15 cellular contexts compared by ENCODE assay signal in the genomic region with DNA sequence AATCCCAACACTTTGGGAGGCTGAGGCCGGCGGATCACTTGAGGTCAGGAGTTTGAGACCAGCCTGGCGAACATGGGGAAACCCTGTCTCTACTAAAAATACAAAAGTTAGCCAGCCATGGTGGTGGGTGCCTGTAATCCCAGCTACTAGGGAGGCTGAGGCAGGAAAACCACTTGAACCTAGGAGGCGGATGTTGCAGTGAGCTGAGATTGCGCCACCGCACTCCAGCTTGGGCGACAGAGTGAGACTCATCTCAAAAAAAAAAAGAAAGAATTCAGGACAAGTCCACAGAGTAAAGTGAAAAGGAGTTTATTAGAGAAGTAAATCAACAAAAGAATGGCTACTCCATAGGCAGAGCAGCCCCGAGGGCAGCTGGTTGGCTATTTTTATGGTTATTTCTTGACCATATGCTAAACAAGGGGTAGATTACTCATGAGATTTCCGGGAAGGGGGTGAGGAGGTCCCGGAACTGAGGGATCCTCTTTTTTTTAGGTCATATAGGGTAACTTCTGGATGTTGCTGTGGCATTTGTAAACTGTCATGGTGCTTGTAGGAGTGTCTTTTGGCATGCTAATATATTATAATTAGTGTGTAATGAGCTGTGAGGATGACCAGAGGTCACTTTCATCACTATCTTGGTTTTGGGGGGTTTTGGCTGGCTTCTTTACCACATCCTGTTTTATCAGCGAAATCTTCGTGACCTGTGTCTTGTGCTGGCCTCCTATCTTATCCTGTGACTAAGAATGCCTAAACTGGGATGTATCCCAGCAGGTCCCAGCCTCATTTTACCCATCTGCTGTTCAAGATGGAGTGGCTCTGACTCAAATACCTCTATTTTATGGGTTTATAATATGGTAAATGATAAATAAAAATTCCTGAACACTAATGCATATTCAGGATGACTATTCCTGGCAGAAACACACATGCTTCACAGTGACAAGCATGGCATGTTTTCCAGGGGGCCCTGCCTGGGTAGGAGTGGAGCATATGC. TPM values are rescaled to one million over a fixed set of nuclear protein-coding genes. Genes with fewer than 3 reads are reported as not detected.
DNase-seq lines count a peak whose midpoint lies in the region; ATAC-seq and TF ChIP-seq lines count a peak whose summit lies in the region.
"Had no signal": no experiment of that assay in that cellular context is flagged by ENCODE, and none has a peak within 500 bp of the region (broad histone marks: within the 10 kb centered on the region; RNA-seq: fewer than 3 reads in every experiment).

No MANE protein-coding gene starts in this region.

- no peak for TF ChIP-seq EP300 in upper lobe of left lung (IDR thresholded peaks at IDR 0.05)

- ATAC-seq in activated T-cell treated with anti-CD3 and anti-CD28 coated beads, Interleukin-2, amount 50 U/mL, for 72 hours (replicated peaks in 1 of 2), result no peak
- ATAC-seq in upper lobe of left lung (ENCODE audit: low FRiP score in 2 of 2), result no peak
- no peak for ATAC-seq in GM19467 (IDR thresholded peaks at IDR 0.05; ENCODE audit: unreplicated experiment)
- ATAC-seq: Panc1 had no signal

- H3K4me1 Mint-ChIP-seq in activated T-cell treated with anti-CD3 and anti-CD28 coated beads, Interleukin-2, amount 50 U/mL, for 72 hours (ENCODE audit: low read depth), result no peaks in the 10 kb centered on the region
- H3K4me1 Mint-ChIP-seq in activated T-cell treated with anti-CD3 and anti-CD28 coated beads, Interleukin-2, amount 50 U/mL, for 24 hours (ENCODE audit: low read depth), result no peaks in the 10 kb centered on the region

- H3K27ac ChIP-seq in upper lobe of left lung, result peak overlapping the region; percentile 11 to 36 (median 27)
- H3K27ac ChIP-seq: parathyroid adenoma had no signal

- 68 to 70% methylated on average over 12 of the region's 12 CpGs for WGBS in upper lobe of left lung, 2 donors

- H3K27me3 ChIP-seq in upper lobe of left lung, result no peaks in the 10 kb centered on the region

- TF ChIP-seq POLR2A in upper lobe of left lung (IDR thresholded peaks at IDR 0.05), result no peak

- TF ChIP-seq CTCF in fibroblast of mammary gland (conservative IDR thresholded peaks at IDR 0.05; ENCODE audit: control insufficient read depth, insufficient read depth, low read depth, low read length), result no peak
- TF ChIP-seq CTCF in upper lobe of left lung (IDR thresholded peaks at IDR 0.05), result no peak

- peak overlapping the region; percentile 9 for H3K27ac Mint-ChIP-seq in activated T-cell treated with anti-CD3 and anti-CD28 coated beads, Interleukin-2, amount 50 U/mL, for 72 hours
- H3K27ac Mint-ChIP-seq in activated T-cell treated with anti-CD3 and anti-CD28 coated beads, Interleukin-2, amount 50 U/mL, for 24 hours, result no peak overlapping the region

- H3K4me1 ChIP-seq in upper lobe of left lung, result peaks cover 16 to 21% (median 18%) of the 10 kb centered on the region in 4 donors
- H3K4me1 ChIP-seq: parathyroid adenoma had no signal

- H3K4me3 ChIP-seq in fibroblast of mammary gland (ENCODE audit: control insufficient read depth, low read depth, low read length) (no peak overlapping the region), upper lobe of left lung (no peak overlapping the region)

- H3K27me3 Mint-ChIP-seq in activated T-cell treated with anti-CD3 and anti-CD28 coated beads, Interleukin-2, amount 50 U/mL, for 72 hours (ENCODE audit: low read depth), result peaks cover 11% of the 10 kb centered on the region
- H3K27me3 Mint-ChIP-seq in activated T-cell treated with anti-CD3 and anti-CD28 coated beads, Interleukin-2, amount 50 U/mL, for 24 hours, result peaks cover 25% of the 10 kb centered on the region

- no peaks in the 10 kb centered on the region for H3K36me3 Mint-ChIP-seq in activated T-cell treated with anti-CD3 and anti-CD28 coated beads, Interleukin-2, amount 50 U/mL, for 72 hours (ENCODE audit: insufficient read depth in 2 of 2)
- H3K36me3 Mint-ChIP-seq in activated T-cell treated with anti-CD3 and anti-CD28 coated beads, Interleukin-2, amount 50 U/mL, for 24 hours (ENCODE audit: low read depth), result no peaks in the 10 kb centered on the region

- H3K4me3 Mint-ChIP-seq in activated T-cell treated with anti-CD3 and anti-CD28 coated beads, Interleukin-2, amount 50 U/mL, for 72 hours, result no peak overlapping the region
- H3K4me3 Mint-ChIP-seq in activated T-cell treated with anti-CD3 and anti-CD28 coated beads, Interleukin-2, amount 50 U/mL, for 24 hours, result no peak overlapping the region

- H3K36me3 ChIP-seq in upper lobe of left lung, result no peaks in the 10 kb centered on the region

- no peak for DNase-seq in activated T-cell treated with anti-CD3 and anti-CD28 coated beads, Interleukin-2, amount 50 U/mL, for 72 hours
- no peak for DNase-seq in activated T-cell treated with anti-CD3 and anti-CD28 coated beads, Interleukin-2, amount 50 U/mL, for 24 hours
- DNase-seq in OCI-M1 (lab: John Stamatoyannopoulos, UW) (peak; percentile 57), fibroblast of mammary gland (ENCODE audit: low read depth) (peak; percentile 52), upper lobe of left lung (peak in 1 of 2 donors; percentile 36), NCI-H1092 (lab: John Stamatoyannopoulos, UW) (no peak), NCI-H1694 (lab: John Stamatoyannopoulos, UW) (no peak)
- DNase-seq: activated naive CD4-positive, alpha-beta T cell treated with anti-CD3 and anti-CD28 coated beads, Interleukin-2, amount 50 U/mL, for 16 hours; effector memory CD4-positive, alpha-beta T cell had no signal

- no peaks in the 10 kb centered on the region for H3K9me3 Mint-ChIP-seq in activated T-cell treated with anti-CD3 and anti-CD28 coated beads, Interleukin-2, amount 50 U/mL, for 72 hours
- H3K9me3 Mint-ChIP-seq in activated T-cell treated with anti-CD3 and anti-CD28 coated beads, Interleukin-2, amount 50 U/mL, for 24 hours, result no peaks in the 10 kb centered on the region

- H3K9me3 ChIP-seq in upper lobe of left lung, result no peaks in the 10 kb centered on the region

RNA-seq across cellular contexts. Expression of a gene that starts 11.0 kb away (rescaled TPM):
- under 1 TPM; 0.09 to 0.53 TPM for total RNA-seq in activated T-cell treated with anti-CD3 and anti-CD28 coated beads, Interleukin-2, amount 50 U/mL, for 72 hours
- total RNA-seq in upper lobe of left lung, result 10 to 100 TPM in 5 of 6 donors, 1 to 10 TPM in 1; 8.4 to 24.3 (median 15.9) TPM

RNA-seq across cellular contexts. Expression of a gene that starts 22.2 kb away (rescaled TPM):
- total RNA-seq in activated T-cell treated with anti-CD3 and anti-CD28 coated beads, Interleukin-2, amount 50 U/mL, for 72 hours, result not detected
- not detected for total RNA-seq in upper lobe of left lung
- total RNA-seq: cardiac septum; T-helper 2 cell treated with Interferon-gamma antibody and Interleukin-4, amounts not matched to agents 100 ng/mL and 5 ng/mL, for 36 hours; temporal lobe had no signal

Comparison
In these comparisons a context has a peak if more than half of its experiments do, and no peak if none do; other contexts are left out.
1. DNase-seq: peak in OCI-M1 (single experiment) and fibroblast of mammary gland (single experiment); none in activated T-cell treated with anti-CD3 and anti-CD28 coated beads, Interleukin-2, amount 50 U/mL, for 72 hours (0 of 2), activated T-cell treated with anti-CD3 and anti-CD28 coated beads, Interleukin-2, amount 50 U/mL, for 24 hours (single experiment), NCI-H1092 (single experiment) and NCI-H1694 (single experiment).
2. RNA of a gene that starts 11.0 kb away (total RNA-seq): 8.4 to 24.3 TPM in upper lobe of left lung; 0.09 to 0.53 TPM in activated T-cell treated with anti-CD3 and anti-CD28 coated beads, Interleukin-2, amount 50 U/mL, for 72 hours; every median in the first group is over 4 times any median in the second.